In the genomic region with DNA sequence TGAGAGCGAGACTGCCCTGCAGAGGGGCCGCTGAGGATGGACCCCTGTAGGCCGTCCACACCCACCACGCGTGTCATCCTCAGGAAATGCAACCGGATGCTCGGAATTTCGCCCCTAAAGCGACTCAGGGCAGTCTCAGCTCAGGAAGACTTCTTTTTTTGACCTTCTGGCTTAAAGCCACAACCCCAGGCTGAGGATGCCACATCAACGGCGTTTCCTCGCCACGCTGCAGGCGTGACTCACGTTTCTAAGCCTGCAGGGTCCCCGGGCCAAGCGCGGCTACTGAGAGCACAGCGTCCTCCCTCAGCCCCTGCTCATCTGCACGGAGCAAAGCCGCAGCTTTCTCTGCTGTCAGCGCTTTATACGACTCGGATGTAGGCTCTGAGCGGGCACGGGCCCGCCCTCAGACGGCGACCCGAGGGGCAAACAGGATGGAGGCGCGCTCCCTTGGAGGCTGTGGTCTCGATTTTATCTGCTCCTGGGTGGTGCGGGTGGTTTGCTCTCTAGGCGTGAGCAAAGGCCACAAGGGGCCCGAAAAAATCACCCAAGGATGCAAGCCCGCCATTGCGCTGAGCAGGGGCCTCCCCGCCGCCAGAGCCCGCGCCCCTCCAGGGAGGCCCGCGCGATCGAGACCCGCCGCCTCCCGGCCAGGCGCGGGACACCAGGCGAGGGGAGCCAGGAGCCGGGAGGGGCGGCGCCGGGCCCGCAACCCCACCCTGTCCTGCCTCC, we compare ENCODE assay signal across 8 cellular contexts. TPM values are rescaled to one million over a fixed set of nuclear protein-coding genes. Genes with fewer than 3 reads are reported as not detected.
DNase-seq lines count a peak whose midpoint lies in the region; FAIRE-seq and TF ChIP-seq lines count a peak whose summit lies in the region.

No MANE protein-coding gene starts in this region.

- TF ChIP-seq CTCF in GM06990 (IDR thresholded peaks at IDR 0.05; ENCODE audit: insufficient read depth, low read length, poor library complexity, severe bottlenecking): no peak
- TF ChIP-seq CTCF in WERI-Rb-1 (IDR thresholded peaks at IDR 0.05; ENCODE audit: low read depth, low read length): no peak
- peak in 1 of 2 donors; percentile 14 for TF ChIP-seq CTCF in mammary epithelial cell (conservative IDR thresholded peaks at IDR 0.05 in 1 of 2, IDR thresholded peaks at IDR 0.05 in 1 of 2; ENCODE audit: extremely low read depth in 1 of 2, insufficient read depth in 1 of 2, low read depth in 1 of 2, low read length in 2 of 2)

- peaks cover 20% of the 10 kb centered on the region for H3K4me1 ChIP-seq in mammary epithelial cell (ENCODE audit: insufficient read depth, low read length)

- CTCF ChIA-PET in mammary epithelial cell (lab: Charles Lee; ENCODE audit: low non-redundant PET): interaction anchor here (0.7 kb wide), 1 partner anchor 7 kb away, joined by 5 read pairs; no protein-coding TSS in a partner anchor

- peak; percentile 77 for DNase-seq in GM06990 (ENCODE audit: extremely low read depth, insufficient read length)
- DNase-seq in H54 (ENCODE audit: insufficient read length, low spot score): peak; percentile 71
- DNase-seq in LHCN-M2 (ENCODE audit: low read depth): peak; percentile 86
- DNase-seq in WERI-Rb-1: no peak
- peak; percentile 68 for DNase-seq in mammary epithelial cell
- peak; percentile 32 for DNase-seq in inferior parietal cortex (ENCODE audit: extremely low spot score)
- DNase-seq in stimulated activated CD4-positive, alpha-beta T cell treated with anti-CD3 and anti-CD28 coated beads, Interleukin-15, amount 100 ng/mL, for 48 hours (ENCODE audit: low read depth in 2 of 2): peak; percentile 76 to 79
- no peak for DNase-seq in cerebellar nuclear complex (lab: John Stamatoyannopoulos, UW)

- H3K4me3 ChIP-seq in GM06990 (replicated peaks; ENCODE audit: low read depth, low read length) (peak overlapping the region; percentile 60), WERI-Rb-1 (ENCODE audit: low read depth, low read length) (no peak overlapping the region), mammary epithelial cell (replicated peaks in 1 of 3; ENCODE audit: insufficient read depth in 1 of 3, low read depth in 2 of 3, low read length in 3 of 3) (peak overlapping the region; percentile 37 to 63 (median 50))

- peak overlapping the region; percentile 57 for H3K9ac ChIP-seq in mammary epithelial cell (ENCODE audit: insufficient read depth, low read length)

- H3K36me3 ChIP-seq in GM06990 (ENCODE audit: control insufficient read depth, insufficient read depth, low read length): peaks cover 8% of the 10 kb centered on the region
- H3K36me3 ChIP-seq in WERI-Rb-1: no peaks in the 10 kb centered on the region; the same call in none of the 2 replicates
- H3K36me3 ChIP-seq in mammary epithelial cell (ENCODE audit: insufficient read depth, low read length): peaks cover 11% of the 10 kb centered on the region

- peaks cover 42% of the 10 kb centered on the region for H3K79me2 ChIP-seq in mammary epithelial cell (ENCODE audit: insufficient read depth, low read length)

- H3K27me3 ChIP-seq in GM06990 (replicated peaks; ENCODE audit: control insufficient read depth, insufficient read depth, low read length) (no peaks in the 10 kb centered on the region), WERI-Rb-1 (ENCODE audit: insufficient read depth, low read depth, severe bottlenecking) (no peaks in the 10 kb centered on the region), mammary epithelial cell (ENCODE audit: insufficient read depth, low read length) (no peaks in the 10 kb centered on the region)

- peak overlapping the region; percentile 58 for H2AFZ ChIP-seq in mammary epithelial cell (ENCODE audit: low read depth, low read length)

- TF ChIP-seq POLR2A in H54 (IDR thresholded peaks at IDR 0.05; ENCODE audit: low read depth, low read length): no peak

- in situ Hi-C loops in mammary epithelial cell (cut with MboI; ENCODE audit: low sequenced_read_pairs in 2 of 2): no loop called here

- FAIRE-seq in H54 (lab: Jason Lieb, UNC): no peak

- peaks cover 6% of the 10 kb centered on the region for H3K9me3 ChIP-seq in WERI-Rb-1 (ENCODE audit: severe bottlenecking)
- no peaks in the 10 kb centered on the region for H3K9me3 ChIP-seq in mammary epithelial cell (replicated peaks; ENCODE audit: insufficient read depth, low read length)

- peak overlapping the region; percentile 89 for H3K4me2 ChIP-seq in mammary epithelial cell (ENCODE audit: insufficient read depth, low read depth, low read length)

- 7% methylated on average over 21 of the region's 57 CpGs for WGBS in mammary epithelial cell (ENCODE audit: low coverage, missing lambda C conversion rate)

- intact Hi-C loops in mammary epithelial cell (cut with micrococcal nuclease): loop anchor here (1.0 to 5.0 kb wide), 5 partner anchors 38 to 385 kb away; partner anchors contain the start of gene PAXIP1

- peaks cover 5% of the 10 kb centered on the region for H4K20me1 ChIP-seq in mammary epithelial cell (ENCODE audit: insufficient read depth, low read length)

- H3K27ac ChIP-seq in WERI-Rb-1 (peak overlapping the region; percentile 14; the same call in 1 of the 2 replicates), mammary epithelial cell (ENCODE audit: insufficient read depth, low read depth, low read length) (peak overlapping the region; percentile 73)

- BruUV-seq in mammary epithelial cell (replicated peaks; lab: Mats Ljungman, UMichigan): TSS peak; percentile 27

- dilution Hi-C loops in mammary epithelial cell (cut with HindIII; ENCODE audit: low sequenced_read_pairs): no loop called here

RNA-seq across cellular contexts. Expression of gene INSIG1, which starts 0.7 kb away (rescaled TPM):
- total RNA-seq in LHCN-M2 (2014; rRNA removed) (84.6 and 105 TPM in 2 replicates), mammary epithelial cell (10 to 100 TPM; 64.8 to 71.7 TPM)
- 63.1 TPM for polyA plus RNA-seq in LHCN-M2 (2012)
- polyA plus RNA-seq in mammary epithelial cell: 89.4 TPM
- 157 TPM for polyA minus RNA-seq in mammary epithelial cell

Comparison
In these comparisons a context has a peak if more than half of its experiments do, and no peak if none do; other contexts are left out.
1. DNase-seq: peak in GM06990 (single experiment), H54 (single experiment), LHCN-M2 (single experiment), mammary epithelial cell (single experiment), inferior parietal cortex (single experiment) and stimulated activated CD4-positive, alpha-beta T cell treated with anti-CD3 and anti-CD28 coated beads, Interleukin-15, amount 100 ng/mL, for 48 hours (2 of 2); none in WERI-Rb-1 (single experiment) and cerebellar nuclear complex (0 of 2).